ENCODE assay signal across 8 cellular contexts in the genomic region with DNA sequence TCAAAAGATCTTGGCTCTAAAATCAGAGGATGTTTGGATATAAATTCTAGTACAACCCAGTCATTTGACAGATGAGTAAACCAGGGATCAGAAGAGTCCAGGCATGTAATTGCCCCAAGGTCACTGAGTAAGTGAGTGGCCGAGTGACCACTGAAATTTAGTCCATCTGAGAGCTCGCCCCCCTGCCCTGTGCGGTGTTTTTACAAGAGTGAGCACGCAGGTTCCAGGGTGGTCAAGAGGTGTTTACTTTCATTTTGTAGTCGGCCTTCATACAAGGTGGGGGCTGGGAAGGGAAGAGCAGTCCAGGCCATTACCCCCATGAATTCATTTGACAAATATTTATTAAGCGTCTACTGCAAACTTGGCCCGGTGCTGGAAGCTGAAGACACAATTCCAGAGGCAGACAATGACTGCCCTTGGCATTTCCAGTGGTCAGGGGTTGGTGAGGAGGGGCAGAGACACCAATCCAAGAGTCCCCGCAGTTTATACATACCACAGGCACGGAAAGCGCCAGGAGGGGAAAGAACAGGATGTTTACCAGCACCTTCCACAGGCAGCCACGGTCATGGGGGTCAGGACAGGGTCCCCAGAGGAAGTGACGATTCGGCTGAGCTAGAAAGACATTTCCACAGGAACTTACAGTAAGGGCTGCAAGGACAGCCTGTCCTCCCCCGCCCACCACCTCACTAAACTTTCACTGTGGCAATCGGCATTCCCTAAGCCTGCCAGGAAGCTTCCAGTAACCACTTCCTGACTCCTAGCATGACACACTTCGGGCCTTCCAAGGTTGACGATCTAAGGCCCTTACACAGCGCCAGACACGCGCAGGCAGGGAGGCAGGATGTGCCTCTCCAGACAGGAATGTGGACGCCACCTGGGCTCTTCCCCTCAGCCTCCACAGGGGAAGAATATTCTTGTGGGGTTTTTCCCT. TPM values are rescaled to one million over a fixed set of nuclear protein-coding genes. Genes with fewer than 3 reads are reported as not detected.
A peak's percentile ranks its signal among the peaks of the same experiment; 100 is the strongest.
DNase-seq lines count a peak whose midpoint lies in the region; ATAC-seq, FAIRE-seq and TF ChIP-seq lines count a peak whose summit lies in the region.

No MANE protein-coding gene starts in this region.

- H3K9me3 ChIP-seq in Peyer's patch = no peaks in the 10 kb centered on the region
- H3K9me3 ChIP-seq in effector memory CD4-positive, alpha-beta T cell (ENCODE audit: control insufficient read depth, low read length) = no peaks in the 10 kb centered on the region

- no peaks in the 10 kb centered on the region for H3K36me3 Mint-ChIP-seq in mesothelial cell of epicardium

- H3K27ac Mint-ChIP-seq in mesothelial cell of epicardium = peak overlapping the region; percentile 45

- H3K4me1 Mint-ChIP-seq in mesothelial cell of epicardium = peaks cover 42% of the 10 kb centered on the region

- ATAC-seq in HG03135 (IDR thresholded peaks at IDR 0.05; ENCODE audit: unreplicated experiment) (no peak), GM18519 (IDR thresholded peaks at IDR 0.05; ENCODE audit: low FRiP score, unreplicated experiment) (no peak)

- TF ChIP-seq CTCF in Peyer's patch (IDR thresholded peaks at IDR 0.05) = no peak
- no peak for TF ChIP-seq CTCF in mesothelial cell of epicardium (IDR thresholded peaks at IDR 0.05; ENCODE audit: unreplicated experiment)

- H3K27ac ChIP-seq in Peyer's patch = peak overlapping the region; percentile 75 to 93 (median 84)
- peak overlapping the region; percentile 5 for H3K27ac ChIP-seq in effector memory CD4-positive, alpha-beta T cell (ENCODE audit: insufficient read depth, low read length, poor library complexity, severe bottlenecking)

- H3K4me3 Mint-ChIP-seq in mesothelial cell of epicardium = peak overlapping the region; percentile 25

- H3K4me1 ChIP-seq in Peyer's patch = peaks cover 0 to 14% (median 7%) of the 10 kb centered on the region in 4 donors
- H3K4me1 ChIP-seq in effector memory CD4-positive, alpha-beta T cell (ENCODE audit: control insufficient read depth, insufficient read depth, low read length, poor library complexity, severe bottlenecking) = peaks cover 36% of the 10 kb centered on the region

- H3K9me3 Mint-ChIP-seq in mesothelial cell of epicardium = no peaks in the 10 kb centered on the region

- no peaks in the 10 kb centered on the region for H3K27me3 ChIP-seq in Peyer's patch
- no peaks in the 10 kb centered on the region for H3K27me3 ChIP-seq in effector memory CD4-positive, alpha-beta T cell (replicated peaks; ENCODE audit: control insufficient read depth, insufficient read depth, low read length, poor library complexity, severe bottlenecking)

- H3K36me3 ChIP-seq in Peyer's patch = no peaks in the 10 kb centered on the region
- no peaks in the 10 kb centered on the region for H3K36me3 ChIP-seq in effector memory CD4-positive, alpha-beta T cell (ENCODE audit: control insufficient read depth, insufficient read depth, low read length)

- no peak overlapping the region for H3K4me3 ChIP-seq in Peyer's patch
- no peak overlapping the region for H3K4me3 ChIP-seq in effector memory CD4-positive, alpha-beta T cell (ENCODE audit: insufficient read depth, low read depth, low read length, poor library complexity, severe bottlenecking)

- peaks cover 26% of the 10 kb centered on the region for H3K27me3 Mint-ChIP-seq in mesothelial cell of epicardium (ENCODE audit: low read depth)

- FAIRE-seq in urothelium cell line (lab: Jason Lieb, UNC) = peak; percentile 17

- in situ Hi-C loops in Caki2 (cut with HindIII; ENCODE audit: low pct_unique_long_range_greater_than_20kb, low sequenced_read_pairs) = no loop called here

- TF ChIP-seq POLR2A in Peyer's patch (IDR thresholded peaks at IDR 0.05) = no peak

- DNase-seq in Caki2 (ENCODE audit: low read depth) (peak; percentile 92), Peyer's patch (peak; percentile 48 to 85 (median 64)), mesothelial cell of epicardium (ENCODE audit: low spot score in 2 of 2, unreplicated experiment in 2 of 2) (no peak), urothelium cell line (ENCODE audit: low spot score) (peak; percentile 89), NCI-H2171 treated with DMSO at 0.1 percent for 48 hours (lab: John Stamatoyannopoulos, UW) (no peak)
- DNase-seq in effector memory CD4-positive, alpha-beta T cell = no peak

RNA-seq across cellular contexts. Expression of gene MT2A, which starts 1.4 kb away (rescaled TPM):
- total RNA-seq in Caki2 (2014; rRNA removed; shearing (Covaris generic); ENCODE audit: low replicate concordance) = 149 and 195 TPM in 2 replicates
- total RNA-seq in Peyer's patch (1,000 to 10,000 TPM in 1 of 4 donors, 100 to 1,000 TPM in 1, 10 to 100 TPM in 2; 33.2 to 1,072 (median 216) TPM), mesothelial cell of epicardium (4.4 to 5.7 TPM (median 5.3 TPM) in 3 replicates)

RNA-seq across cellular contexts. Expression of gene MT3, which starts 17.6 kb away (rescaled TPM):
- total RNA-seq in Caki2 (2014; rRNA removed; shearing (Covaris generic); ENCODE audit: low replicate concordance) = not detected in 2 replicates
- total RNA-seq in Peyer's patch (not detected), mesothelial cell of epicardium (not detected in 3 replicates)

RNA-seq across cellular contexts. Expression of gene MT1E, which starts 18.6 kb away (rescaled TPM):
- not detected in 2 replicates for total RNA-seq in Caki2 (2014; rRNA removed; shearing (Covaris generic); ENCODE audit: low replicate concordance)
- total RNA-seq in Peyer's patch (1,000 to 10,000 TPM in 1 of 4 donors, 100 to 1,000 TPM in 1, 10 to 100 TPM in 2; 53.9 to 2,225 (median 195) TPM), mesothelial cell of epicardium (0.99 TPM in 1 of 3 replicates, not detected in the others)

RNA-seq across cellular contexts. Expression of gene MT1M, which starts 25.5 kb away (rescaled TPM):
- total RNA-seq in Caki2 (2014; rRNA removed; shearing (Covaris generic); ENCODE audit: low replicate concordance) = not detected in 2 replicates
- total RNA-seq in Peyer's patch (100 to 1,000 TPM in 1 of 4 donors, 10 to 100 TPM in 1, 1 to 10 TPM in 2; 3.5 to 252 (median 11.3) TPM), mesothelial cell of epicardium (not detected in 3 replicates)

RNA-seq across cellular contexts. Expression of gene MT1A, which starts 31.5 kb away (rescaled TPM):
- total RNA-seq in Caki2 (2014; rRNA removed; shearing (Covaris generic); ENCODE audit: low replicate concordance) = not detected in 2 replicates
- total RNA-seq in Peyer's patch (100 to 1,000 TPM in 1 of 4 donors, not detected in 3; 102 TPM), mesothelial cell of epicardium (not detected in 3 replicates)

Comparison
In these comparisons a context has a peak if more than half of its experiments do, and no peak if none do; other contexts are left out.
1. DNase-seq: peak in Caki2 (single experiment), Peyer's patch (3 of 3) and urothelium cell line (single experiment); none in effector memory CD4-positive, alpha-beta T cell (0 of 3), mesothelial cell of epicardium (0 of 2) and NCI-H2171 treated with DMSO at 0.1 percent for 48 hours (single experiment).
2. RNA of gene MT1E, which starts 18.6 kb away (total RNA-seq): 53.9 to 2,225 TPM in Peyer's patch; 0.99 TPM in mesothelial cell of epicardium and not detected in Caki2; every median in the first group is over 10 times any median in the second.